Comparison of ENCODE assay signal across 1 cellular context in genomic region chr21:33566514-33566913, GRCh38.
TF ChIP-seq lines count a peak whose summit lies in the region.

No MANE protein-coding gene starts in this region.

TF ChIP-seq in IMR-90, 13 proteins besides CTCF, POLR2A, EP300 and RAD21:
- TF ChIP-seq MXI1 (IDR thresholded peaks at IDR 0.05; ENCODE audit: borderline replicate concordance, low read depth, low read length), result no peak
- no peak for TF ChIP-seq CEBPB (IDR thresholded peaks at IDR 0.05; ENCODE audit: low read depth, low read length)
- TF ChIP-seq MAFK (IDR thresholded peaks at IDR 0.05; ENCODE audit: low read depth, low read length), result no peak
- no peak for TF ChIP-seq RFX5 (IDR thresholded peaks at IDR 0.05; ENCODE audit: low read depth, low read length)
- TF ChIP-seq, protein P1, sequence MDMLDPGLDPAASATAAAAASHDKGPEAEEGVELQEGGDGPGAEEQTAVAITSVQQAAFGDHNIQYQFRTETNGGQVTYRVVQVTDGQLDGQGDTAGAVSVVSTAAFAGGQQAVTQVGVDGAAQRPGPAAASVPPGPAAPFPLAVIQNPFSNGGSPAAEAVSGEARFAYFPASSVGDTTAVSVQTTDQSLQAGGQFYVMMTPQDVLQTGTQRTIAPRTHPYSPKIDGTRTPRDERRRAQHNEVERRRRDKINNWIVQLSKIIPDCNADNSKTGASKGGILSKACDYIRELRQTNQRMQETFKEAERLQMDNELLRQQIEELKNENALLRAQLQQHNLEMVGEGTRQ (IDR thresholded peaks at IDR 0.05; ENCODE audit: low read depth, low read length), result no peak
- TF ChIP-seq NFE2L2 (IDR thresholded peaks at IDR 0.05; ENCODE audit: low read depth, low read length), result no peak
- no peak for TF ChIP-seq BHLHE40 (IDR thresholded peaks at IDR 0.05; ENCODE audit: low read depth, low read length)
- TF ChIP-seq CHD1 (IDR thresholded peaks at IDR 0.05; ENCODE audit: low read depth, low read length), result no peak
